ENCODE assay signal across 12 cellular contexts in genomic region chr16:89095401-89095974, GRCh38. TPM values are rescaled to one million over a fixed set of nuclear protein-coding genes. Genes with fewer than 3 reads are reported as not detected.
DNase-seq lines count a peak whose midpoint lies in the region; ATAC-seq lines count a peak whose summit lies in the region.
"Had no signal": no experiment of that assay in that cellular context is flagged by ENCODE, and none has a peak within 500 bp of the region (broad histone marks: within the 10 kb centered on the region; RNA-seq: fewer than 3 reads in every experiment).

No MANE protein-coding gene starts in this region.

- H3K4me3 Mint-ChIP-seq in activated naive CD4-positive, alpha-beta T cell treated with anti-CD3 and anti-CD28 coated beads for 36 hours: peak overlapping the region; percentile 92
- H3K4me3 Mint-ChIP-seq in stimulated activated effector memory CD8-positive, alpha-beta T cell treated with anti-CD3 and anti-CD28 coated beads, Interleukin-12 subunit alpha, Interleukin-12 subunit beta, amount 100 ng/mL, for 72 hours: peak overlapping the region; percentile 89

- peaks cover 9% of the 10 kb centered on the region for H3K36me3 Mint-ChIP-seq in activated naive CD4-positive, alpha-beta T cell treated with anti-CD3 and anti-CD28 coated beads for 36 hours (ENCODE audit: low read depth)
- peaks cover 41% of the 10 kb centered on the region for H3K36me3 Mint-ChIP-seq in stimulated activated effector memory CD8-positive, alpha-beta T cell treated with anti-CD3 and anti-CD28 coated beads, Interleukin-12 subunit alpha, Interleukin-12 subunit beta, amount 100 ng/mL, for 72 hours

- no peak for ATAC-seq in stimulated activated effector memory CD8-positive, alpha-beta T cell treated with anti-CD3 and anti-CD28 coated beads, Interleukin-12 subunit alpha, Interleukin-12 subunit beta, amount 100 ng/mL, for 72 hours
- no peak for ATAC-seq in HG03095 (IDR thresholded peaks at IDR 0.05; ENCODE audit: unreplicated experiment)
- no peak for ATAC-seq in HG03139 (IDR thresholded peaks at IDR 0.05; ENCODE audit: unreplicated experiment)
- ATAC-seq: pancreas had no signal

- intact Hi-C loops in activated naive CD4-positive, alpha-beta T cell treated with anti-CD3 and anti-CD28 coated beads for 36 hours (cut with micrococcal nuclease): loop anchor here (5.0 to 10.0 kb wide), 6 partner anchors 122 to 409 kb away; partner anchors contain the start of genes APRT, CTU2, PIEZO1 and RNF166

- H3K27ac Mint-ChIP-seq in activated naive CD4-positive, alpha-beta T cell treated with anti-CD3 and anti-CD28 coated beads for 36 hours: peak overlapping the region; percentile 99
- peak overlapping the region; percentile 99 for H3K27ac Mint-ChIP-seq in stimulated activated effector memory CD8-positive, alpha-beta T cell treated with anti-CD3 and anti-CD28 coated beads, Interleukin-12 subunit alpha, Interleukin-12 subunit beta, amount 100 ng/mL, for 72 hours

- CTCF ChIA-PET in activated naive CD4-positive, alpha-beta T cell treated with anti-CD3 and anti-CD28 coated beads for 36 hours (lab: Charles Lee): interaction anchor here (1.3 kb wide), 1 partner anchor 10 kb away, joined by 4 read pairs; no protein-coding TSS in a partner anchor

- H3K9me3 Mint-ChIP-seq in activated naive CD4-positive, alpha-beta T cell treated with anti-CD3 and anti-CD28 coated beads for 36 hours: no peaks in the 10 kb centered on the region
- no peaks in the 10 kb centered on the region for H3K9me3 Mint-ChIP-seq in stimulated activated effector memory CD8-positive, alpha-beta T cell treated with anti-CD3 and anti-CD28 coated beads, Interleukin-12 subunit alpha, Interleukin-12 subunit beta, amount 100 ng/mL, for 72 hours

- H3K4me1 Mint-ChIP-seq in activated naive CD4-positive, alpha-beta T cell treated with anti-CD3 and anti-CD28 coated beads for 36 hours (ENCODE audit: low read depth): peaks cover 63% of the 10 kb centered on the region
- peaks cover 71% of the 10 kb centered on the region for H3K4me1 Mint-ChIP-seq in stimulated activated effector memory CD8-positive, alpha-beta T cell treated with anti-CD3 and anti-CD28 coated beads, Interleukin-12 subunit alpha, Interleukin-12 subunit beta, amount 100 ng/mL, for 72 hours

- no peak for DNase-seq in activated naive CD4-positive, alpha-beta T cell treated with anti-CD3 and anti-CD28 coated beads for 36 hours
- no peak for DNase-seq in activated naive CD4-positive, alpha-beta T cell treated with Interleukin-2 at 50 U/mL for 16 hours
- DNase-seq in NCI-H2196 treated with DMSO at 0.1 percent for 48 hours (lab: John Stamatoyannopoulos, UW; ENCODE audit: unreplicated experiment): peak; percentile 8
- DNase-seq in cerebellar cortex (ENCODE audit: low spot score): peak; percentile 13
- DNase-seq in stimulated activated effector memory CD8-positive, alpha-beta T cell treated with anti-CD3 and anti-CD28 coated beads, Interleukin-12 subunit alpha, Interleukin-12 subunit beta, amount 100 ng/mL, for 72 hours (ENCODE audit: low spot score in 2 of 2): no peak
- DNase-seq in AG08396 (ENCODE audit: low spot score): no peak
- DNase-seq: activated CD8-positive, alpha-beta memory T cell treated with anti-CD3 and anti-CD28 coated beads for 24 hours; BE2C; NCI-H1048 had no signal

- H3K27me3 Mint-ChIP-seq in activated naive CD4-positive, alpha-beta T cell treated with anti-CD3 and anti-CD28 coated beads for 36 hours (ENCODE audit: low read depth): no peaks in the 10 kb centered on the region

RNA-seq across cellular contexts. Expression of gene ACSF3, which starts 1.8 kb away (rescaled TPM):
- total RNA-seq in activated naive CD4-positive, alpha-beta T cell treated with anti-CD3 and anti-CD28 coated beads for 36 hours: 10 to 100 TPM; 26.1 to 26.7 TPM

Comparison
In these comparisons a context has a peak if more than half of its experiments do, and no peak if none do; other contexts are left out.
1. DNase-seq: peak in NCI-H2196 treated with DMSO at 0.1 percent for 48 hours (single experiment) and cerebellar cortex (single experiment); none in activated naive CD4-positive, alpha-beta T cell treated with anti-CD3 and anti-CD28 coated beads for 36 hours (single experiment), activated naive CD4-positive, alpha-beta T cell treated with Interleukin-2 at 50 U/mL for 16 hours (single experiment), stimulated activated effector memory CD8-positive, alpha-beta T cell treated with anti-CD3 and anti-CD28 coated beads, Interleukin-12 subunit alpha, Interleukin-12 subunit beta, amount 100 ng/mL, for 72 hours (0 of 2) and AG08396 (single experiment).